Comparison of ENCODE assay signal across 8 cellular contexts in the genomic region with DNA sequence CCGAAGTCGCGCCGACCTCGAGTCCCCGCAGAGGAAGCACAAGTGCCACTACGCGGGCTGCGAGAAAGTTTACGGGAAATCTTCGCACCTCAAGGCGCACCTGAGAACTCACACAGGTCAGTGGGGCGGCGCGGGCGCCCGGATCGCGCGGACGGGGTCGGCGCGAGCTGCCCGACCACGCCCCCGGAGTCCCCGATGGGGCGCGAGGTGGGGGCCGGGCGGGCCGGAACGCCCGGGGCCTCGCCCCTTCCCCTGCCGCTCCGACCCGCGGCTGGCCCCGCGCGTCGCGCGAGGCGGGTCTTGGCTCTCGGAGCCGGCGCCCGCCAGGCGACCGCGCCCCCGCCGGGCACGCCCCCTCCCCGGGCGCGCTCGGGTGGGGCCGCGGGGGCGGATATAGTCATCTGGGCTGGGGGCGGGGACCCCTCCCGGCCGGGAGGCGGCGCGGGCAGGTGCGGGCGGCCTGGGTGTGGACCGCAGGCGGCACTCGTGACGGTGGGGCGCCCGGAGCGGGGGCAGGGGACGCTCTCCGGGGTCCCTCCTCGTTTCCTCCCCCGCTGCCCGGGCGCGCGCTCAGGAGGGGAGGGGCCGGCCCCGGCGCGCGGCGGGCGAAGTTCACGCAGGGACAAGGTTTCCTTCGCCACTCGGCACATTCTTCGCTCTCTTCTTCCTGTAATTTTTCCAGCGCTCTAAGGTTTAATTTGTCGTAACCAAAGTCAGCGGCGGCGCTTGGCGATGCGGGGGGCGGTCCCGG. TPM values are rescaled to one million over a fixed set of nuclear protein-coding genes. Genes with fewer than 3 reads are reported as not detected.
A peak's percentile ranks its signal among the peaks of the same experiment; 100 is the strongest.
DNase-seq lines count a peak whose midpoint lies in the region; ATAC-seq and TF ChIP-seq lines count a peak whose summit lies in the region.

No MANE protein-coding gene starts in this region.

- H3K4me2 ChIP-seq in parathyroid adenoma (ENCODE audit: low read length): peak overlapping the region; percentile 71

- DNase-seq in CD4-positive, alpha-beta memory T cell: peak; percentile 82 to 89 (median 86)
- DNase-seq in RKO (ENCODE audit: low spot score) (peak; percentile 35), Right ventricle myocardium inferior (ENCODE audit: missing footprints) (peak; percentile 85), ureter (ENCODE audit: low spot score) (peak; percentile 69)
- peak; percentile 61 for DNase-seq in activated naive CD4-positive, alpha-beta T cell treated with anti-CD3 and anti-CD28 coated beads for 36 hours

- H3K36me3 ChIP-seq in CD4-positive, alpha-beta memory T cell (ENCODE audit: insufficient read depth, low read length): no peaks in the 10 kb centered on the region
- H3K36me3 ChIP-seq in HEK293 (ENCODE audit: control insufficient read depth in 2 of 2, insufficient read depth in 1 of 2, low read length in 2 of 2): no peaks in the 10 kb centered on the region
- no peaks in the 10 kb centered on the region for H3K36me3 ChIP-seq in parathyroid adenoma (ENCODE audit: control insufficient read depth, insufficient read depth, low read length)

- H3K4me3 ChIP-seq in CD4-positive, alpha-beta memory T cell (ENCODE audit: low read length in 2 of 2): peak overlapping the region; percentile 74 to 93
- H3K4me3 ChIP-seq in HEK293 (ENCODE audit: low read depth, low read length): peak overlapping the region; percentile 45
- peak overlapping the region; percentile 68 for H3K4me3 ChIP-seq in parathyroid adenoma (ENCODE audit: low read depth, low read length)

- intact Hi-C loops in CD4-positive, alpha-beta memory T cell (cut with micrococcal nuclease): loop anchor here (1.0 to 10.0 kb wide), 3 partner anchors 33 to 333 kb away; partner anchors contain the start of gene MTMR10
- intact Hi-C loops in activated naive CD4-positive, alpha-beta T cell treated with anti-CD3 and anti-CD28 coated beads for 36 hours (cut with micrococcal nuclease): loop anchor here (1.0 to 5.0 kb wide), 5 partner anchors 19 to 336 kb away; partner anchors contain the start of gene MTMR10
- intact Hi-C loops in Right ventricle myocardium inferior (cut with DNase I): loop anchor here (2.0 kb wide), 2 partner anchors 25 to 69 kb away; no protein-coding TSS in a partner anchor

- peaks cover 0 to 2% (median 0%) of the 10 kb centered on the region in 8 donors for H3K9me3 Mint-ChIP-seq in CD4-positive, alpha-beta memory T cell
- H3K9me3 Mint-ChIP-seq in activated naive CD4-positive, alpha-beta T cell treated with anti-CD3 and anti-CD28 coated beads for 36 hours: no peaks in the 10 kb centered on the region

- peaks cover 59% of the 10 kb centered on the region for H3K4me1 ChIP-seq in CD4-positive, alpha-beta memory T cell (ENCODE audit: insufficient read depth, low read length)
- no peaks in the 10 kb centered on the region for H3K4me1 ChIP-seq in HEK293 (ENCODE audit: control insufficient read depth, insufficient read depth, low read length)
- H3K4me1 ChIP-seq in parathyroid adenoma: peaks cover 15% of the 10 kb centered on the region

- ATAC-seq in Right ventricle myocardium inferior (peak; percentile 6), GM21786 (IDR thresholded peaks at IDR 0.05; ENCODE audit: unreplicated experiment) (no peak)

- H3K4me3 Mint-ChIP-seq in CD4-positive, alpha-beta memory T cell: peak overlapping the region; percentile 74 to 97 (median 94)
- H3K4me3 Mint-ChIP-seq in activated naive CD4-positive, alpha-beta T cell treated with anti-CD3 and anti-CD28 coated beads for 36 hours: peak overlapping the region; percentile 86

- H3K27me3 Mint-ChIP-seq in CD4-positive, alpha-beta memory T cell: no peaks in the 10 kb centered on the region
- H3K27me3 Mint-ChIP-seq in activated naive CD4-positive, alpha-beta T cell treated with anti-CD3 and anti-CD28 coated beads for 36 hours (ENCODE audit: low read depth): no peaks in the 10 kb centered on the region

- H3K4me1 Mint-ChIP-seq in CD4-positive, alpha-beta memory T cell: peaks cover 42 to 62% (median 52%) of the 10 kb centered on the region in 4 donors
- H3K4me1 Mint-ChIP-seq in activated naive CD4-positive, alpha-beta T cell treated with anti-CD3 and anti-CD28 coated beads for 36 hours (ENCODE audit: low read depth): peaks cover 49% of the 10 kb centered on the region

- no peaks in the 10 kb centered on the region for H3K27me3 ChIP-seq in CD4-positive, alpha-beta memory T cell (ENCODE audit: insufficient read depth, low read length)
- H3K27me3 ChIP-seq in parathyroid adenoma (ENCODE audit: control insufficient read depth, insufficient read depth, low read length): no peaks in the 10 kb centered on the region

- H3K27ac ChIP-seq in CD4-positive, alpha-beta memory T cell (ENCODE audit: low read depth, low read length): peak overlapping the region; percentile 96
- peak overlapping the region; percentile 69; the same call in 1 of the 2 replicates for H3K27ac ChIP-seq in HEK293 (ENCODE audit: extremely low read depth, low read depth, low read length)
- peak overlapping the region; percentile 93 for H3K27ac ChIP-seq in parathyroid adenoma

- POLR2A ChIA-PET in CD4-positive, alpha-beta memory T cell (lab: Charles Lee; ENCODE audit: partially characterized antibody): interaction anchor here (1.0 to 9.1 kb wide), 15 partner anchors 8 to 161 kb away, joined by 3 to 528 read pairs (median 16); no protein-coding TSS in a partner anchor
- POLR2A ChIA-PET in HEK293 (lab: Yijun Ruan, JAX): no interaction called here

- peaks cover 13 to 31% of the 10 kb centered on the region in 2 donors for H3K36me3 Mint-ChIP-seq in CD4-positive, alpha-beta memory T cell
- peaks cover 12% of the 10 kb centered on the region for H3K36me3 Mint-ChIP-seq in activated naive CD4-positive, alpha-beta T cell treated with anti-CD3 and anti-CD28 coated beads for 36 hours (ENCODE audit: low read depth)

- H3K79me2 ChIP-seq in parathyroid adenoma: peaks cover 19% of the 10 kb centered on the region

- TF ChIP-seq CTCF in HEK293 (tag by site-specific recombination; IDR thresholded peaks at IDR 0.05) (no peak), parathyroid adenoma (IDR thresholded peaks at IDR 0.05) (no peak)

- no peak overlapping the region for H3K9ac ChIP-seq in parathyroid adenoma

- CTCF ChIA-PET in CD4-positive, alpha-beta memory T cell (lab: Charles Lee; ENCODE audit: partially characterized antibody): interaction anchor here (0.6 to 2.4 kb wide), 9 partner anchors 14 to 425 kb away, joined by 3 to 9 read pairs (median 5); no protein-coding TSS in a partner anchor
- CTCF ChIA-PET in HEK293 (lab: Yijun Ruan, JAX): interaction anchor here (1.2 kb wide), 1 partner anchor 107 kb away, joined by 4 read pairs; no protein-coding TSS in a partner anchor
- CTCF ChIA-PET in activated naive CD4-positive, alpha-beta T cell treated with anti-CD3 and anti-CD28 coated beads for 36 hours (lab: Charles Lee): interaction anchor here (2.5 kb wide), 1 partner anchor 37 kb away, joined by 7 read pairs; no protein-coding TSS in a partner anchor

- H3K27ac Mint-ChIP-seq in CD4-positive, alpha-beta memory T cell: peak overlapping the region; percentile 80 to 99 (median 95)
- peak overlapping the region; percentile 89 for H3K27ac Mint-ChIP-seq in activated naive CD4-positive, alpha-beta T cell treated with anti-CD3 and anti-CD28 coated beads for 36 hours

- H3K9me3 ChIP-seq in CD4-positive, alpha-beta memory T cell (ENCODE audit: control insufficient read depth in 1 of 2, low read length in 2 of 2): no peaks in the 10 kb centered on the region
- no peaks in the 10 kb centered on the region for H3K9me3 ChIP-seq in HEK293 (ENCODE audit: control insufficient read depth, insufficient read depth, low read depth, low read length)
- H3K9me3 ChIP-seq in parathyroid adenoma (ENCODE audit: control insufficient read depth, low read length): no peaks in the 10 kb centered on the region

- peak overlapping the region; percentile 73 for H2AFZ ChIP-seq in parathyroid adenoma

TF ChIP-seq in HEK293, 187 proteins besides CTCF, POLR2A, EP300 and RAD21 (continues in another document):
- TF ChIP-seq ZNF48 (tag by site-specific recombination; IDR thresholded peaks at IDR 0.05) (no peak), PATZ1 (tag by site-specific recombination; IDR thresholded peaks at IDR 0.05) (0 out of 2 replicates have a peak, but pooled peaks have one; percentile 21), GLIS1 (tag by site-specific recombination; IDR thresholded peaks at IDR 0.05) (peak; percentile 75), SP2 (tag by site-specific recombination; IDR thresholded peaks at IDR 0.05) (peak; percentile 35; the same call in 1 of the 2 replicates), GLIS2 (tag by site-specific recombination; IDR thresholded peaks at IDR 0.05) (peak; percentile 73), HOXD13 (CRISPR knock-in tag; IDR thresholded peaks at IDR 0.05; ENCODE audit: borderline replicate concordance) (no peak), ZBTB8A (tag by site-specific recombination; IDR thresholded peaks at IDR 0.05) (peak; percentile 26; the same call in 1 of the 2 replicates), ZIC2 (tag by site-specific recombination; IDR thresholded peaks at IDR 0.05) (peak; percentile 56)

RNA-seq across cellular contexts. Expression of gene KLF13, which starts 1.2 kb away (rescaled TPM):
- 100 to 1,000 TPM; 197 to 202 TPM for total RNA-seq in CD4-positive, alpha-beta memory T cell
- 10 to 100 TPM; 22.0 to 82.2 TPM for polyA plus RNA-seq in CD4-positive, alpha-beta memory T cell
- 100 to 1,000 TPM; 115 to 121 TPM for total RNA-seq in activated naive CD4-positive, alpha-beta T cell treated with anti-CD3 and anti-CD28 coated beads for 36 hours
- total RNA-seq in Right ventricle myocardium inferior: 63.4 TPM
- 77.5 TPM for total RNA-seq in ureter

Comparison
In these comparisons a context has a peak if more than half of its experiments do, and no peak if none do; other contexts are left out.
1. DNase-seq: peak in every context shown above with its lines; median percentile 86 in CD4-positive, alpha-beta memory T cell; 85 in Right ventricle myocardium inferior; 69 in ureter; 61 in activated naive CD4-positive, alpha-beta T cell treated with anti-CD3 and anti-CD28 coated beads for 36 hours; 35 in RKO.